19 cellular contexts compared by ENCODE assay signal in genomic region chr9:133980864-133981588, GRCh38. TPM values are rescaled to one million over a fixed set of nuclear protein-coding genes. Genes with fewer than 3 reads are reported as not detected.
DNase-seq lines count a peak whose midpoint lies in the region; ATAC-seq, FAIRE-seq and TF ChIP-seq lines count a peak whose summit lies in the region.
"Had no signal": no experiment of that assay in that cellular context is flagged by ENCODE, and none has a peak within 500 bp of the region (broad histone marks: within the 10 kb centered on the region; RNA-seq: fewer than 3 reads in every experiment).

No MANE protein-coding gene starts in this region.

- DNase-seq in GM23338 (ENCODE audit: low spot score), result no peak
- no peak for DNase-seq in GM12878 (ENCODE audit: low read depth, low spot score)
- DNase-seq in T1000 (lab: John Stamatoyannopoulos, UW), result no peak
- no peak for DNase-seq in GM20000 (ENCODE audit: low spot score)
- DNase-seq in NCI-H2107 treated with DMSO at 0.1 percent for 48 hours (lab: John Stamatoyannopoulos, UW; ENCODE audit: unreplicated experiment), result no peak
- DNase-seq in stimulated activated CD4-positive, alpha-beta T cell treated with anti-CD3 and anti-CD28 coated beads, Interleukin-2, amount 100 ng/mL, for 48 hours, result no peak
- DNase-seq: activated CD8-positive, alpha-beta T cell treated with anti-CD3 and anti-CD28 coated beads for 36 hours; activated naive CD8-positive, alpha-beta T cell treated with anti-CD3 and anti-CD28 coated beads, Interleukin-2, amount 10 ng/mL, durations not matched to agents 7 days and 5 days; activated T-cell treated with anti-CD3 and anti-CD28 coated beads, Interleukin-2, amount 50 U/mL, for 4 hours; NCI-H2081 treated with DMSO at 0.1 percent for 48 hours; stimulated activated CD4-positive, alpha-beta T cell treated with anti-CD3 and anti-CD28 coated beads, Interleukin-4, amount 100 ng/mL, for 4 hours; stimulated activated CD8-positive, alpha-beta memory T cell treated with anti-CD3 and anti-CD28 coated beads, Interleukin-4, amount 100 ng/mL, for 48 hours; testis had no signal

- H3K9ac ChIP-seq in BLaER1, result no peak overlapping the region
- H3K9ac ChIP-seq in GM12878 (ENCODE audit: control insufficient read depth, insufficient read depth, low read length), result no peak overlapping the region

- H3K36me3 Mint-ChIP-seq in GM23338 (ENCODE audit: low read depth), result no peaks in the 10 kb centered on the region; the same call in 2 of the 3 replicates
- no peaks in the 10 kb centered on the region for H3K36me3 Mint-ChIP-seq in nephron (ENCODE audit: low read depth)
- H3K36me3 Mint-ChIP-seq: activated naive CD8-positive, alpha-beta T cell treated with anti-CD3 and anti-CD28 coated beads, Interleukin-2, amount 10 ng/mL, durations not matched to agents 7 days and 5 days had no signal

- intact Hi-C loops in GM12878 (cut with micrococcal nuclease; ENCODE audit: unreplicated experiment), result no loop called here

- peaks cover 97% of the 10 kb centered on the region for H4K20me1 ChIP-seq in BLaER1
- H4K20me1 ChIP-seq in GM23338 (replicated peaks; ENCODE audit: insufficient read depth), result peaks cover 12% of the 10 kb centered on the region
- no peaks in the 10 kb centered on the region; the same call in 1 of the 2 replicates for H4K20me1 ChIP-seq in GM12878 (ENCODE audit: control insufficient read depth, insufficient read depth)

- POLR2A ChIA-PET in GM12878 (lab: Charles Lee), result interaction anchor here (1.6 kb wide), 1 partner anchor 9 kb away, joined by 4 read pairs; no protein-coding TSS in a partner anchor

- TF ChIP-seq CTCF in GM23338 (conservative IDR thresholded peaks at IDR 0.05; ENCODE audit: low read depth in 2 of 2) (no peak), GM12878 (IDR thresholded peaks at IDR 0.05 in 2 of 3, conservative IDR thresholded peaks at IDR 0.05 in 1 of 3; ENCODE audit: control insufficient read depth in 2 of 3, extremely low read depth in 1 of 3, insufficient read depth in 1 of 3, low read depth in 3 of 3, low read length in 3 of 3) (no peak), nephron (IDR thresholded peaks at IDR 0.05; ENCODE audit: unreplicated experiment in 3 of 3) (no peak), GM20000 (IDR thresholded peaks at IDR 0.05; ENCODE audit: extremely low read depth, missing control alignments) (no peak)

- H3K4me2 ChIP-seq in BLaER1 (peak overlapping the region; percentile 90), GM23338 (no peak overlapping the region), GM12878 (ENCODE audit: control insufficient read depth, insufficient read depth) (0 out of 2 replicates have a peak overlapping the region, but pooled peaks have one; percentile 79)

- no peaks in the 10 kb centered on the region for H3K9me3 ChIP-seq in BLaER1
- no peaks in the 10 kb centered on the region for H3K9me3 ChIP-seq in GM12878 (replicated peaks; ENCODE audit: control insufficient read depth, insufficient read depth, low read length)
- H3K9me3 ChIP-seq: mucosa of descending colon, testis had no signal

- H3K27ac ChIP-seq in BLaER1 (peak overlapping the region; percentile 74), GM23338 (ENCODE audit: low read depth) (no peak overlapping the region), GM12878 (ENCODE audit: control insufficient read depth, insufficient read depth) (no peak overlapping the region)
- H3K27ac ChIP-seq: testis had no signal

- no TSS peak for BruUV-seq in GM12878 (replicated peaks; lab: Mats Ljungman, UMichigan)

- no peak for TF ChIP-seq POLR2A in GM12878 (IDR thresholded peaks at IDR 0.05; ENCODE audit: low read depth, low read length)

- in situ Hi-C loops in GM12878 (cut with MboI), result no loop called here

- H3K27ac Mint-ChIP-seq in GM23338 (peak overlapping the region; percentile 45; the same call in 1 of the 2 replicates), nephron (peak overlapping the region; percentile 31 to 80 (median 48))
- H3K27ac Mint-ChIP-seq: activated CD8-positive, alpha-beta T cell treated with anti-CD3 and anti-CD28 coated beads for 36 hours; activated naive CD8-positive, alpha-beta T cell treated with anti-CD3 and anti-CD28 coated beads, Interleukin-2, amount 10 ng/mL, durations not matched to agents 7 days and 5 days had no signal

- no peaks in the 10 kb centered on the region for H3F3A ChIP-seq in GM23338 (replicated peaks; ENCODE audit: low read depth)

- FAIRE-seq in GM12878 (lab: Jason Lieb, UNC), result no peak
- FAIRE-seq: G401.6, keratinocyte had no signal

- H3K27me3 ChIP-seq in BLaER1, result no peaks in the 10 kb centered on the region
- H3K27me3 ChIP-seq in GM23338 (ENCODE audit: insufficient read depth), result no peaks in the 10 kb centered on the region
- no peaks in the 10 kb centered on the region for H3K27me3 ChIP-seq in GM12878 (replicated peaks in 1 of 2; ENCODE audit: control insufficient read depth in 2 of 2, insufficient read depth in 2 of 2, low read length in 1 of 2)
- H3K27me3 ChIP-seq: testis had no signal

- peaks cover 8% of the 10 kb centered on the region; the same call in 1 of the 2 replicates for H3K36me3 ChIP-seq in BLaER1
- H3K36me3 ChIP-seq in GM23338 (ENCODE audit: insufficient read depth), result no peaks in the 10 kb centered on the region
- peaks cover 0 to 5% of the 10 kb centered on the region in 2 experiments; a peak in 3 of 4 replicates for H3K36me3 ChIP-seq in GM12878 (ENCODE audit: control insufficient read depth in 2 of 2, insufficient read depth in 2 of 2, low read length in 1 of 2)

- H2AFZ ChIP-seq in GM23338 (no peak overlapping the region), GM12878 (ENCODE audit: control insufficient read depth, low read depth, low read length) (no peak overlapping the region)

- TF ChIP-seq RAD21 in GM12878 (IDR thresholded peaks at IDR 0.05; ENCODE audit: insufficient read depth, low read depth, low read length), result no peak

- H3K79me2 ChIP-seq in GM23338 (replicated peaks; ENCODE audit: insufficient read depth) (peaks cover 98% of the 10 kb centered on the region), GM12878 (ENCODE audit: control insufficient read depth, insufficient read depth, low read length) (peaks cover 87% of the 10 kb centered on the region)

- H3K27me3 Mint-ChIP-seq in GM23338 (ENCODE audit: insufficient read depth, low read depth, poor library complexity) (peaks cover 10% of the 10 kb centered on the region), nephron (ENCODE audit: low read depth) (no peaks in the 10 kb centered on the region)
- H3K27me3 Mint-ChIP-seq: activated CD8-positive, alpha-beta T cell treated with anti-CD3 and anti-CD28 coated beads for 36 hours; activated naive CD8-positive, alpha-beta T cell treated with anti-CD3 and anti-CD28 coated beads, Interleukin-2, amount 10 ng/mL, durations not matched to agents 7 days and 5 days had no signal

- TF ChIP-seq EP300 in GM12878 (IDR thresholded peaks at IDR 0.05; ENCODE audit: borderline replicate concordance in 1 of 2, control insufficient read depth in 1 of 2, low read depth in 2 of 2, low read length in 2 of 2), result no peak

- H3K4me1 ChIP-seq in BLaER1 (peaks cover 77% of the 10 kb centered on the region), GM23338 (ENCODE audit: insufficient read depth) (no peaks in the 10 kb centered on the region), GM12878 (ENCODE audit: control insufficient read depth, insufficient read depth, low read length) (peaks cover 15% of the 10 kb centered on the region)
- H3K4me1 ChIP-seq: testis had no signal

- no peaks in the 10 kb centered on the region for H3K9me3 Mint-ChIP-seq in GM23338
- no peaks in the 10 kb centered on the region for H3K9me3 Mint-ChIP-seq in nephron
- H3K9me3 Mint-ChIP-seq: activated CD8-positive, alpha-beta T cell treated with anti-CD3 and anti-CD28 coated beads for 36 hours; activated naive CD8-positive, alpha-beta T cell treated with anti-CD3 and anti-CD28 coated beads, Interleukin-2, amount 10 ng/mL, durations not matched to agents 7 days and 5 days; activated T-cell treated with anti-CD3 and anti-CD28 coated beads, Interleukin-2, amount 50 U/mL, for 4 hours had no signal

- H3K4me1 Mint-ChIP-seq in GM23338, result peaks cover 35% of the 10 kb centered on the region
- peaks cover 35% of the 10 kb centered on the region for H3K4me1 Mint-ChIP-seq in nephron
- H3K4me1 Mint-ChIP-seq: activated naive CD8-positive, alpha-beta T cell treated with anti-CD3 and anti-CD28 coated beads, Interleukin-2, amount 10 ng/mL, durations not matched to agents 7 days and 5 days had no signal

- ATAC-seq in GM23338 (no peak), GM12878 (no peak)
- ATAC-seq: activated CD8-positive, alpha-beta T cell treated with anti-CD3 and anti-CD28 coated beads for 36 hours; activated T-cell treated with anti-CD3 and anti-CD28 coated beads, Interleukin-2, amount 50 U/mL, for 4 hours had no signal

- no peak overlapping the region; the same call in 2 of the 3 replicates for H3K4me3 Mint-ChIP-seq in GM23338
- no peak overlapping the region for H3K4me3 Mint-ChIP-seq in nephron
- H3K4me3 Mint-ChIP-seq: activated CD8-positive, alpha-beta T cell treated with anti-CD3 and anti-CD28 coated beads for 36 hours; activated naive CD8-positive, alpha-beta T cell treated with anti-CD3 and anti-CD28 coated beads, Interleukin-2, amount 10 ng/mL, durations not matched to agents 7 days and 5 days; activated T-cell treated with anti-CD3 and anti-CD28 coated beads, Interleukin-2, amount 50 U/mL, for 4 hours had no signal

- H3K4me3 ChIP-seq in BLaER1 (no peak overlapping the region), GM23338 (no peak overlapping the region), GM12878 (no peak overlapping the region)
- H3K4me3 ChIP-seq: mucosa of descending colon, skin epidermis, testis had no signal

- RAD21 ChIA-PET in GM12878 (lab: Charles Lee; ENCODE audit: unreplicated experiment), result interaction anchor here (3.1 kb wide), 1 partner anchor 25 kb away, joined by 11 read pairs; no protein-coding TSS in a partner anchor

- CTCF ChIA-PET in GM12878 (lab: Yijun Ruan, JAX), result interaction anchor here (0.7 to 3.5 kb wide), 3 partner anchors 12 to 198 kb away, joined by 3 to 12 read pairs (median 7); no protein-coding TSS in a partner anchor

- H3K9me2 ChIP-seq in GM23338 (ENCODE audit: insufficient read depth), result no peaks in the 10 kb centered on the region

- WGBS in GM12878 (ENCODE audit: insufficient coverage, insufficient replicate concordance, low lambda C conversion rate, missing lambda C conversion rate), result 87% methylated on average over 24 of the region's 25 CpGs

- SMC1A ChIA-PET in GM12878 (lab: Charles Lee; ENCODE audit: uncharacterized antibody, unreplicated experiment), result interaction anchor here (1.0 kb wide), 1 partner anchor 199 kb away, joined by 3 read pairs; no protein-coding TSS in a partner anchor

RNA-seq across cellular contexts. Expression of gene VAV2, which starts 11.1 kb away (rescaled TPM):
- total RNA-seq in GM23338 (2014; rRNA removed; shearing (Covaris generic)), result 24.3 and 28.9 TPM in 2 replicates
- polyA plus RNA-seq in GM23338 (2016; fragmentation: Nextera tagmentation; extraction: Ambion mirVana) (7.2 and 8.1 TPM in 2 replicates), GM12878 (2011; rRNA removed) (9.7 and 13.3 TPM in 2 replicates), GM12878 (2014; fragmentation: Illumina TruSeq; extraction: Trizol) (16.1 and 23.6 TPM in 2 replicates), GM12878 (2014; fragmentation: Nextera tagmentation; extraction: Ambion mirVana) (under 1 TPM; 0.13 to 0.53 TPM), GM12878 (2014; rRNA removed) (26.7 and 30.9 TPM in 2 replicates), GM12878 (2016; fragmentation: Nextera tagmentation; extraction: Ambion mirVana) (10 to 100 TPM; 13.5 to 16.6 TPM)
- 39.5 and 41.0 TPM in 2 replicates for total RNA-seq in GM12878 (2013; cell fraction: nucleolus; rRNA removed)
- total RNA-seq in GM12878 (2014; rRNA removed) (15.4 and 17.3 TPM in 2 replicates), GM12878 (2014; rRNA removed; fragmentation: Illumina TruSeq; extraction: Trizol) (17.8 and 18.1 TPM in 2 replicates), GM12878 (2021) (36.0 and 43.9 TPM in 2 replicates)
- 11.0 TPM for polyA plus RNA-seq in GM12878 (2011; ENCODE audit: low read depth)
- polyA plus RNA-seq in GM12878 (2011; cell fraction: cytosol; rRNA removed), result 16.2 and 18.8 TPM in 2 replicates
- 37.5 and 42.0 TPM in 2 replicates for polyA plus RNA-seq in GM12878 (2011; cell fraction: nucleus; rRNA removed)
- 24.7 and 27.4 TPM in 2 replicates for polyA plus RNA-seq in GM12878 (2012)
- 21.4 and 32.6 TPM in 2 replicates for polyA minus RNA-seq in GM12878 (2011; rRNA and poly(A)+ RNA removed)
- polyA minus RNA-seq in GM12878 (2011; cell fraction: cytosol; rRNA and poly(A)+ RNA removed), result 12.7 and 13.9 TPM in 2 replicates
- polyA minus RNA-seq in GM12878 (2011; cell fraction: nucleus; rRNA and poly(A)+ RNA removed), result 11.4 and 17.0 TPM in 2 replicates

RNA-seq across cellular contexts. Expression of gene BRD3OS, which starts 44.3 kb away (rescaled TPM):
- 12.8 and 16.0 TPM in 2 replicates for total RNA-seq in GM23338 (2014; rRNA removed; shearing (Covaris generic))
- polyA plus RNA-seq in GM23338 (2016; fragmentation: Nextera tagmentation; extraction: Ambion mirVana) (9.2 and 10.9 TPM in 2 replicates), GM12878 (2011; rRNA removed) (5.6 and 7.0 TPM in 2 replicates), GM12878 (2014; fragmentation: Illumina TruSeq; extraction: Trizol) (7.6 and 10.0 TPM in 2 replicates), GM12878 (2014; fragmentation: Nextera tagmentation; extraction: Ambion mirVana) (1 to 10 TPM; 2.1 to 2.6 TPM), GM12878 (2014; rRNA removed) (12.7 and 12.9 TPM in 2 replicates), GM12878 (2016; fragmentation: Nextera tagmentation; extraction: Ambion mirVana) (10 to 100 TPM; 13.6 to 13.7 TPM)
- 7.5 and 7.6 TPM in 2 replicates for total RNA-seq in GM12878 (2013; cell fraction: nucleolus; rRNA removed)
- total RNA-seq in GM12878 (2014; rRNA removed) (11.5 and 12.4 TPM in 2 replicates), GM12878 (2014; rRNA removed; fragmentation: Illumina TruSeq; extraction: Trizol) (5.4 and 6.3 TPM in 2 replicates), GM12878 (2021) (12.8 and 13.6 TPM in 2 replicates)
- 4.9 TPM for polyA plus RNA-seq in GM12878 (2011; ENCODE audit: low read depth)
- polyA plus RNA-seq in GM12878 (2011; cell fraction: cytosol; rRNA removed), result 6.1 and 6.4 TPM in 2 replicates
- polyA plus RNA-seq in GM12878 (2011; cell fraction: nucleus; rRNA removed), result 5.9 and 7.8 TPM in 2 replicates
- 8.5 and 9.0 TPM in 2 replicates for polyA plus RNA-seq in GM12878 (2012)
- polyA minus RNA-seq in GM12878 (2011; rRNA and poly(A)+ RNA removed), result 2.2 and 6.0 TPM in 2 replicates
- 2.3 and 3.2 TPM in 2 replicates for polyA minus RNA-seq in GM12878 (2011; cell fraction: cytosol; rRNA and poly(A)+ RNA removed)
- polyA minus RNA-seq in GM12878 (2011; cell fraction: nucleus; rRNA and poly(A)+ RNA removed), result 5.2 and 6.1 TPM in 2 replicates
